Comparison of ENCODE assay signal across 18 cellular contexts in genomic region chr5:10885026-10885425, GRCh38.
DNase-seq lines count a peak whose midpoint lies in the region; ATAC-seq and TF ChIP-seq lines count a peak whose summit lies in the region.
"Had no signal": no experiment of that assay in that cellular context is flagged by ENCODE, and none has a peak within 500 bp of the region (broad histone marks: within the 10 kb centered on the region; RNA-seq: fewer than 3 reads in every experiment).

No MANE protein-coding gene starts in this region.

- no peaks in the 10 kb centered on the region for H3K4me1 ChIP-seq in RWPE2 (ENCODE audit: insufficient read depth, poor library complexity, severe bottlenecking)
- no peaks in the 10 kb centered on the region for H3K4me1 ChIP-seq in lower lobe of right lung
- H3K4me1 ChIP-seq: heart left ventricle, testis had no signal

- no peak for TF ChIP-seq CTCF in RWPE2 (IDR thresholded peaks at IDR 0.05; ENCODE audit: poor library complexity, severe bottlenecking)
- TF ChIP-seq CTCF in fibroblast of mammary gland (conservative IDR thresholded peaks at IDR 0.05; ENCODE audit: control insufficient read depth, insufficient read depth, low read depth, low read length): no peak
- no peak for TF ChIP-seq CTCF in lower leg skin (IDR thresholded peaks at IDR 0.05)
- no peak for TF ChIP-seq CTCF in lower lobe of right lung (IDR thresholded peaks at IDR 0.05)

- WGBS in lower leg skin, 2 donors: 78% methylated on average over 6 of the region's 6 CpGs

- peaks cover 0 to 14% of the 10 kb centered on the region in 2 donors for H3K9me3 Mint-ChIP-seq in stimulated activated naive CD8-positive, alpha-beta T cell treated with anti-CD3 and anti-CD28 coated beads, Interleukin-15, amount 100 ng/mL, for 72 hours
- H3K9me3 Mint-ChIP-seq: activated T-helper 1 cell treated with anti-CD3 and anti-CD28 coated beads, Interleukin-12 subunit alpha, Interleukin-12 subunit beta, Interleukin-2, Interleukin-4 antibody, amounts not matched to agents 30 ng/mL and 10 ng/mL and 1 ng/mL, durations not matched to agents 14 hours and 24 hours and 36 hours had no signal

- intact Hi-C loops in lower leg skin (cut with DNase I; ENCODE audit: low total_unique reads): no loop called here
- intact Hi-C loops in lower lobe of right lung (cut with DNase I): no loop called here

- no peaks in the 10 kb centered on the region for H3K36me3 ChIP-seq in RWPE2 (ENCODE audit: low read depth)
- no peaks in the 10 kb centered on the region for H3K36me3 ChIP-seq in lower lobe of right lung
- H3K36me3 ChIP-seq: heart left ventricle had no signal

- H3K9me3 ChIP-seq in RWPE2 (ENCODE audit: severe bottlenecking) (no peaks in the 10 kb centered on the region), lower lobe of right lung (no peaks in the 10 kb centered on the region)
- H3K9me3 ChIP-seq: testis had no signal

- H3K27me3 Mint-ChIP-seq in stimulated activated naive CD8-positive, alpha-beta T cell treated with anti-CD3 and anti-CD28 coated beads, Interleukin-15, amount 100 ng/mL, for 72 hours: peaks cover 4% of the 10 kb centered on the region

- no peak overlapping the region for H3K4me3 ChIP-seq in RWPE2 (ENCODE audit: severe bottlenecking)
- no peak overlapping the region for H3K4me3 ChIP-seq in fibroblast of mammary gland (ENCODE audit: control insufficient read depth, low read depth, low read length)
- no peak overlapping the region for H3K4me3 ChIP-seq in lower leg skin (ENCODE audit: low read depth, poor library complexity, severe bottlenecking)
- H3K4me3 ChIP-seq in lower lobe of right lung: no peak overlapping the region
- H3K4me3 ChIP-seq: coronary artery, heart left ventricle, testis had no signal

- peaks cover 4% of the 10 kb centered on the region for H3K27me3 ChIP-seq in RWPE2 (ENCODE audit: insufficient read depth, poor library complexity, severe bottlenecking)
- H3K27me3 ChIP-seq in lower lobe of right lung (ENCODE audit: low read depth): no peaks in the 10 kb centered on the region
- H3K27me3 ChIP-seq: heart left ventricle, testis had no signal

- H3K4me3 Mint-ChIP-seq in stimulated activated naive CD8-positive, alpha-beta T cell treated with anti-CD3 and anti-CD28 coated beads, Interleukin-15, amount 100 ng/mL, for 72 hours: no peak overlapping the region
- H3K4me3 Mint-ChIP-seq: activated T-helper 1 cell treated with anti-CD3 and anti-CD28 coated beads, Interleukin-12 subunit alpha, Interleukin-12 subunit beta, Interleukin-2, Interleukin-4 antibody, amounts not matched to agents 30 ng/mL and 10 ng/mL and 1 ng/mL, durations not matched to agents 14 hours and 24 hours and 36 hours; naive B cell had no signal

- no peaks in the 10 kb centered on the region for H3K4me1 Mint-ChIP-seq in stimulated activated naive CD8-positive, alpha-beta T cell treated with anti-CD3 and anti-CD28 coated beads, Interleukin-15, amount 100 ng/mL, for 72 hours
- H3K4me1 Mint-ChIP-seq: naive B cell had no signal

- no peak overlapping the region for H3K27ac Mint-ChIP-seq in stimulated activated naive CD8-positive, alpha-beta T cell treated with anti-CD3 and anti-CD28 coated beads, Interleukin-15, amount 100 ng/mL, for 72 hours
- H3K27ac Mint-ChIP-seq: activated T-helper 1 cell treated with anti-CD3 and anti-CD28 coated beads, Interleukin-12 subunit alpha, Interleukin-12 subunit beta, Interleukin-2, Interleukin-4 antibody, amounts not matched to agents 30 ng/mL and 10 ng/mL and 1 ng/mL, durations not matched to agents 14 hours and 24 hours and 36 hours; naive B cell had no signal

- no peak for TF ChIP-seq POLR2A in lower leg skin (IDR thresholded peaks at IDR 0.05)

- H3K27ac ChIP-seq in RWPE2 (ENCODE audit: poor library complexity, severe bottlenecking) (no peak overlapping the region), lower lobe of right lung (no peak overlapping the region)
- H3K27ac ChIP-seq: coronary artery, heart left ventricle, testis had no signal

- peak; percentile 66 for ATAC-seq in stimulated activated naive CD8-positive, alpha-beta T cell treated with anti-CD3 and anti-CD28 coated beads, Interleukin-15, Interleukin-2, amounts not matched to agents 100 U/mL and 50 U/mL, for 24 hours
- ATAC-seq in stimulated activated naive CD8-positive, alpha-beta T cell treated with anti-CD3 and anti-CD28 coated beads, Interleukin-15, amount 100 ng/mL, for 72 hours: no peak
- ATAC-seq in RWPE2 (ENCODE audit: low read depth) (peak; percentile 81), GM18907 (IDR thresholded peaks at IDR 0.05; ENCODE audit: unreplicated experiment) (no peak), lower lobe of right lung (no peak)
- ATAC-seq: heart left ventricle, left colon had no signal

- DNase-seq in stimulated activated naive CD8-positive, alpha-beta T cell treated with anti-CD3 and anti-CD28 coated beads, Interleukin-15, Interleukin-2, amounts not matched to agents 100 U/mL and 50 U/mL, for 24 hours: peak; percentile 5
- DNase-seq in stimulated activated naive CD8-positive, alpha-beta T cell treated with anti-CD3 and anti-CD28 coated beads, Interleukin-15, amount 100 ng/mL, for 72 hours: no peak
- DNase-seq in RWPE2 (ENCODE audit: low spot score) (no peak), fibroblast of mammary gland (ENCODE audit: low read depth) (peak; percentile 21), NCI-H2029 (lab: John Stamatoyannopoulos, UW) (no peak), lower leg skin (ENCODE audit: low spot score in 2 of 2) (no peak), lower lobe of right lung (no peak)
- DNase-seq: activated CD4-positive, alpha-beta T cell treated with anti-CD3 and anti-CD28 coated beads, Interleukin-2, amount 50 U/mL, for 4 hours; amygdala; heart left ventricle; left colon; naive B cell; NCI-H1048; NCI-H2171; testis had no signal

Comparison
In these comparisons a context has a peak if more than half of its experiments do, and no peak if none do; other contexts are left out.
1. ATAC-seq: peak in stimulated activated naive CD8-positive, alpha-beta T cell treated with anti-CD3 and anti-CD28 coated beads, Interleukin-15, Interleukin-2, amounts not matched to agents 100 U/mL and 50 U/mL, for 24 hours (single experiment) and RWPE2 (single experiment); none in stimulated activated naive CD8-positive, alpha-beta T cell treated with anti-CD3 and anti-CD28 coated beads, Interleukin-15, amount 100 ng/mL, for 72 hours (single experiment), GM18907 (single experiment) and lower lobe of right lung (0 of 2).
2. DNase-seq: peak in stimulated activated naive CD8-positive, alpha-beta T cell treated with anti-CD3 and anti-CD28 coated beads, Interleukin-15, Interleukin-2, amounts not matched to agents 100 U/mL and 50 U/mL, for 24 hours (single experiment) and fibroblast of mammary gland (single experiment); none in stimulated activated naive CD8-positive, alpha-beta T cell treated with anti-CD3 and anti-CD28 coated beads, Interleukin-15, amount 100 ng/mL, for 72 hours (0 of 2), RWPE2 (single experiment), NCI-H2029 (single experiment), lower leg skin (0 of 2) and lower lobe of right lung (single experiment).